ENCODE assay signal across 19 cellular contexts in genomic region chr5:146425023-146425422, GRCh38.
"Had no signal": no experiment of that assay in that cellular context is flagged by ENCODE, and none has a peak within 500 bp of the region (broad histone marks: within the 10 kb centered on the region; RNA-seq: fewer than 3 reads in every experiment).

No MANE protein-coding gene starts in this region.

- H3K79me2 ChIP-seq: hepatocyte had no signal

- H3K4me3 ChIP-seq: coronary artery, esophagus squamous epithelium, hepatocyte, left ventricle myocardium inferior, prostate gland, transverse colon had no signal

- H3K4me1 Mint-ChIP-seq: brain had no signal

- H3K36me3 ChIP-seq: esophagus squamous epithelium, left ventricle myocardium inferior, prostate gland, transverse colon had no signal

- H3K9me3 Mint-ChIP-seq: activated naive CD8-positive, alpha-beta T cell treated with anti-CD3 and anti-CD28 coated beads, Interleukin-2, amount 10 ng/mL, durations not matched to agents 7 days and 5 days; brain; central memory CD8-positive, alpha-beta T cell; nephron had no signal

- H3K9me3 ChIP-seq: esophagus squamous epithelium, left ventricle myocardium inferior, prostate gland, transverse colon had no signal

- H3K4me1 ChIP-seq: left ventricle myocardium inferior had no signal

- H2AFZ ChIP-seq: hepatocyte had no signal

- DNase-seq: activated CD4-positive, alpha-beta T cell treated with anti-CD3 and anti-CD28 coated beads, Interleukin-2, amount 50 U/mL, for 1 hour; activated naive CD4-positive, alpha-beta T cell; activated naive CD8-positive, alpha-beta T cell treated with anti-CD3 and anti-CD28 coated beads, Interleukin-2, amount 10 ng/mL, durations not matched to agents 7 days and 5 days; activated T-cell treated with anti-CD3 and anti-CD28 coated beads for 4 hours; esophagus squamous epithelium; left ventricle myocardium inferior; occipital lobe; small intestine; stimulated activated CD4-positive, alpha-beta T cell treated with anti-CD3 and anti-CD28 coated beads, Interleukin-4, amount 100 ng/mL, for 24 hours; stimulated activated naive CD4-positive, alpha-beta T cell; substantia nigra; transverse colon had no signal

- H3K27ac ChIP-seq: coronary artery, esophagus squamous epithelium, hepatocyte, left ventricle myocardium inferior, prostate gland, transverse colon had no signal

- H3K36me3 Mint-ChIP-seq: activated naive CD8-positive, alpha-beta T cell treated with anti-CD3 and anti-CD28 coated beads, Interleukin-2, amount 10 ng/mL, durations not matched to agents 7 days and 5 days; brain had no signal

- H3K4me2 ChIP-seq: hepatocyte had no signal

- H3K27ac Mint-ChIP-seq: activated naive CD8-positive, alpha-beta T cell treated with anti-CD3 and anti-CD28 coated beads, Interleukin-2, amount 10 ng/mL, durations not matched to agents 7 days and 5 days; brain; nephron had no signal

- ATAC-seq: right cardiac atrium had no signal

- H3K4me3 Mint-ChIP-seq: activated naive CD8-positive, alpha-beta T cell treated with anti-CD3 and anti-CD28 coated beads, Interleukin-2, amount 10 ng/mL, durations not matched to agents 7 days and 5 days; brain; central memory CD8-positive, alpha-beta T cell; nephron had no signal
